ENCODE assay signal across 8 cellular contexts in genomic region chr3:111548060-111548459, GRCh38.
DNase-seq lines count a peak whose midpoint lies in the region; ATAC-seq and TF ChIP-seq lines count a peak whose summit lies in the region.

No MANE protein-coding gene starts in this region.

- CTCF ChIA-PET in HEK293T (lab: Yijun Ruan, JAX) = no interaction called here

- DNase-seq in GM12865 (ENCODE audit: low read depth) (peak; percentile 35), germinal center (ENCODE audit: low spot score) (peak; percentile 40), HEK293T (ENCODE audit: extremely low spot score) (no peak), NCI-H2081 treated with DMSO at 0.1 percent for 48 hours (lab: John Stamatoyannopoulos, UW) (no peak), NCI-H345 (lab: John Stamatoyannopoulos, UW) (no peak), NCI-H1092 (lab: John Stamatoyannopoulos, UW) (no peak)

- H3K4me3 ChIP-seq in GM12865 (ENCODE audit: low read depth, low read length) = no peak overlapping the region

- TF ChIP-seq CTCF in GM12865 (IDR thresholded peaks at IDR 0.05; ENCODE audit: insufficient read depth, low read depth, low read length, missing control alignments) = no peak

- ATAC-seq in GM21367 (IDR thresholded peaks at IDR 0.05; ENCODE audit: unreplicated experiment) = peak; percentile 51
- ATAC-seq in HG03439 (IDR thresholded peaks at IDR 0.05; ENCODE audit: unreplicated experiment) = peak; percentile 71

- POLR2A ChIA-PET in HEK293T (lab: Yijun Ruan, JAX) = no interaction called here

TF ChIP-seq in HEK293T, 16 proteins besides CTCF, POLR2A, EP300 and RAD21:
- no peak for TF ChIP-seq FOXM1 (IDR thresholded peaks at IDR 0.05; ENCODE audit: borderline replicate concordance)
- TF ChIP-seq, protein P1, sequence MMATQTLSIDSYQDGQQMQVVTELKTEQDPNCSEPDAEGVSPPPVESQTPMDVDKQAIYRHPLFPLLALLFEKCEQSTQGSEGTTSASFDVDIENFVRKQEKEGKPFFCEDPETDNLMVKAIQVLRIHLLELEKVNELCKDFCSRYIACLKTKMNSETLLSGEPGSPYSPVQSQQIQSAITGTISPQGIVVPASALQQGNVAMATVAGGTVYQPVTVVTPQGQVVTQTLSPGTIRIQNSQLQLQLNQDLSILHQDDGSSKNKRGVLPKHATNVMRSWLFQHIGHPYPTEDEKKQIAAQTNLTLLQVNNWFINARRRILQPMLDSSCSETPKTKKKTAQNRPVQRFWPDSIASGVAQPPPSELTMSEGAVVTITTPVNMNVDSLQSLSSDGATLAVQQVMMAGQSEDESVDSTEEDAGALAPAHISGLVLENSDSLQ (IDR thresholded peaks at IDR 0.05) = no peak
- TF ChIP-seq BHLHE40 (IDR thresholded peaks at IDR 0.05; ENCODE audit: borderline replicate concordance) = no peak
- TF ChIP-seq FOXK2 (IDR thresholded peaks at IDR 0.05) = no peak
- no peak for TF ChIP-seq FOXA1 (IDR thresholded peaks at IDR 0.05)
- TF ChIP-seq SUZ12 (IDR thresholded peaks at IDR 0.05) = no peak
- no peak for TF ChIP-seq ZNF384 (IDR thresholded peaks at IDR 0.05)
- TF ChIP-seq CTBP1 (IDR thresholded peaks at IDR 0.05; ENCODE audit: borderline replicate concordance) = no peak
- no peak for TF ChIP-seq NFRKB (IDR thresholded peaks at IDR 0.05)
- no peak for TF ChIP-seq LEF1 (IDR thresholded peaks at IDR 0.05; ENCODE audit: borderline replicate concordance)
- no peak for TF ChIP-seq TARDBP (IDR thresholded peaks at IDR 0.05)
- TF ChIP-seq L3MBTL2 (conservative IDR thresholded peaks at IDR 0.05) = no peak
- TF ChIP-seq ARNT (IDR thresholded peaks at IDR 0.05) = no peak
- TF ChIP-seq ELF4 (IDR thresholded peaks at IDR 0.05) = no peak
- no peak for TF ChIP-seq SP1 (IDR thresholded peaks at IDR 0.05)

Comparison
In these comparisons a context has a peak if more than half of its experiments do, and no peak if none do; other contexts are left out.
1. DNase-seq: peak in GM12865 (single experiment) and germinal center (single experiment); none in HEK293T (single experiment), NCI-H2081 treated with DMSO at 0.1 percent for 48 hours (single experiment), NCI-H345 (single experiment) and NCI-H1092 (single experiment).